Comparison of ENCODE assay signal across 8 cellular contexts in the genomic region with DNA sequence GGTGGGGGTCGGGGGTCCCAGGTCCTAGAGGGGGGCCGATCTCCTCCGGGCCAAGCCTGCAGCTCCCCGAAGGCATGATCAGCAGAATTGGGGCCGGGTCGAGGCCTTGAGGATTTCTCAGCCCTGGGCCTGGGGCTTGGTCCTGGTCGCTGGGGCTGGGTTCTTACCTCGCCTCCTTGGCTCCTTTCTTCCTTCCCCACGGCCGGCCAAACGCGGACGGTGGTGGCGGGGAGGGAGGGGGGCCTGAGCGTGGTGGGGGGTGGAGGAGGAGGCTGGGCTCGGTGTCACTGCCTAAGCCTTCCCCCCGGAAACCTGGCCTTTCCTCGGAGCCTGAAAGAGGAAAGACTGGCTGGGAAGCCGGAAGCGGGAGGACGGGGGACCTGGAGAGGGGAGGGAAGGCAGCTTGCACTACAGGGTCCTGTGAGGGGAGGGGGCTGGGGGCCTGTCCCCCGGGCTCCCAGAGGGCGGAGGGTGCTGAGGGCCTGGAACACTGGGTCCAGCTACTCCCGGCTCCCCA. TPM values are rescaled to one million over a fixed set of nuclear protein-coding genes. Genes with fewer than 3 reads are reported as not detected.
DNase-seq lines count a peak whose midpoint lies in the region; ATAC-seq, FAIRE-seq and TF ChIP-seq lines count a peak whose summit lies in the region.

ZNF579 (minus strand) TSS at position 221 of the 517 bp plus-strand sequence. CDS start 1,209 bp downstream, outside the sequence.

- peak; percentile 77 for FAIRE-seq in endothelial cell of umbilical vein (lab: Jason Lieb, UNC)

- DNase-seq in DMS53 treated with DMSO at 0.1 percent for 48 hours (lab: John Stamatoyannopoulos, UW; ENCODE audit: unreplicated experiment), result peak; percentile 70
- peak in 74 of 76 experiments; percentile 18 to 91 (median 73) for DNase-seq in HUDEP-2 (lab: John Stamatoyannopoulos, UW; ENCODE audit: unreplicated experiment in 76 of 76)
- peak; percentile 74 for DNase-seq in NOMO-1 treated with DMSO at 0.1 percent for 48 hours (lab: John Stamatoyannopoulos, UW; ENCODE audit: unreplicated experiment)
- peak; percentile 57 for DNase-seq in activated CD8-positive, alpha-beta memory T cell treated with anti-CD3 and anti-CD28 coated beads, Interleukin-2, amount 50 U/mL, for 24 hours (ENCODE audit: extremely low read depth)
- peak; percentile 81 for DNase-seq in endothelial cell of umbilical vein (ENCODE audit: low read depth, low spot score)
- DNase-seq in midbrain (lab: John Stamatoyannopoulos, UW), result peak; percentile 93
- peak; percentile 50 for DNase-seq in stimulated activated CD8-positive, alpha-beta memory T cell treated with anti-CD3 and anti-CD28 coated beads, Interleukin-15, amount 100 ng/mL, for 1 hour (ENCODE audit: low read depth)

- intact Hi-C loops in endothelial cell of umbilical vein (cut with micrococcal nuclease), result loop anchor here (1.0 to 2.0 kb wide), 3 partner anchors 18 to 63 kb away; partner anchors contain the start of gene FIZ1

- peak within 1 kb of the TSS; percentile 62 to 98 (median 84) for H3K4me3 ChIP-seq in endothelial cell of umbilical vein (replicated peaks in 1 of 3; ENCODE audit: insufficient read depth in 1 of 3, low read depth in 1 of 3, low read length in 3 of 3)

- no peaks in the 10 kb centered on the region for H4K20me1 ChIP-seq in endothelial cell of umbilical vein (replicated peaks; ENCODE audit: control insufficient read depth, extremely low read depth, insufficient read depth, low read length)

- peak within 1 kb of the TSS; percentile 78 for H3K4me2 ChIP-seq in endothelial cell of umbilical vein (ENCODE audit: insufficient read depth, low read length)

- peak within 1 kb of the TSS; percentile 83 for H3K9ac ChIP-seq in endothelial cell of umbilical vein (replicated peaks; ENCODE audit: extremely low read depth, insufficient read depth, low read length)

- H3K4me1 ChIP-seq in endothelial cell of umbilical vein (ENCODE audit: control insufficient read depth, extremely low read depth, insufficient read depth, low read length), result peaks cover 4% of the 10 kb centered on the region

- TF ChIP-seq CTCF in endothelial cell of umbilical vein (IDR thresholded peaks at IDR 0.05; ENCODE audit: extremely low read depth in 1 of 2, insufficient read depth in 1 of 2, low read depth in 1 of 2, low read length in 2 of 2), result no peak

- TF ChIP-seq POLR2A in endothelial cell of umbilical vein (IDR thresholded peaks at IDR 0.05; ENCODE audit: low read depth, low read length), result peak; percentile 17

- CTCF ChIA-PET in endothelial cell of umbilical vein (lab: Charles Lee), result interaction anchor here (0.6 to 1.0 kb wide), 3 partner anchors 24 to 77 kb away, joined by 3 read pairs; no protein-coding TSS in a partner anchor

- peaks cover 0 to 7% of the 10 kb centered on the region in 2 experiments for H3K36me3 ChIP-seq in endothelial cell of umbilical vein (ENCODE audit: control insufficient read depth in 2 of 2, extremely low read depth in 1 of 2, insufficient read depth in 2 of 2, low read length in 2 of 2)

- H3K27me3 ChIP-seq in endothelial cell of umbilical vein (ENCODE audit: control insufficient read depth in 2 of 2, insufficient read depth in 2 of 2, low read length in 2 of 2), result peaks cover 4 to 7% of the 10 kb centered on the region in 2 experiments

- no peaks in the 10 kb centered on the region for H3K9me1 ChIP-seq in endothelial cell of umbilical vein (replicated peaks; ENCODE audit: control insufficient read depth, extremely low read depth, insufficient read depth, low read length)

- no peaks in the 10 kb centered on the region for H3K9me3 ChIP-seq in endothelial cell of umbilical vein (replicated peaks; ENCODE audit: control insufficient read depth, insufficient read depth, low read length)

- POLR2A ChIA-PET in endothelial cell of umbilical vein (lab: Charles Lee), result interaction anchor here (1.5 kb wide), 1 partner anchor 19 kb away, joined by 5 read pairs; the partner anchor contains the start of gene FIZ1

- peaks cover 12% of the 10 kb centered on the region for H3K79me2 ChIP-seq in endothelial cell of umbilical vein (ENCODE audit: control insufficient read depth, insufficient read depth, low read length)

- H3K27ac ChIP-seq in endothelial cell of umbilical vein (ENCODE audit: insufficient read depth, low read depth, low read length), result peak within 1 kb of the TSS; percentile 59

- ATAC-seq in GM21515 (IDR thresholded peaks at IDR 0.05; ENCODE audit: unreplicated experiment), result no peak

- no TSS peak for BruUV-seq in endothelial cell of umbilical vein (replicated peaks; lab: Mats Ljungman, UMichigan)

- dilution Hi-C loops in endothelial cell of umbilical vein (cut with MboI; ENCODE audit: extremely low pct_ligation_motif_present, low sequenced_read_pairs), result no loop called here

- H2AFZ ChIP-seq in endothelial cell of umbilical vein (ENCODE audit: low read depth, low read length), result peak within 1 kb of the TSS; percentile 99

TF ChIP-seq in endothelial cell of umbilical vein, 7 proteins besides CTCF, POLR2A, EP300 and RAD21:
- no peak for TF ChIP-seq EZH2 (IDR thresholded peaks at IDR 0.05; ENCODE audit: borderline replicate concordance, low read depth, low read length, severe bottlenecking)
- peak; percentile 47 for TF ChIP-seq POLR2AphosphoS5 (IDR thresholded peaks at IDR 0.05; ENCODE audit: insufficient read depth, low read depth, low read length)
- TF ChIP-seq MYC (IDR thresholded peaks at IDR 0.05; ENCODE audit: low read depth, low read length), result peak; percentile 58
- TF ChIP-seq FOS (IDR thresholded peaks at IDR 0.05; ENCODE audit: borderline replicate concordance, insufficient read depth, low read length), result no peak
- no peak for TF ChIP-seq MAX (IDR thresholded peaks at IDR 0.05; ENCODE audit: insufficient read depth, insufficient read length)
- no peak for TF ChIP-seq JUN (IDR thresholded peaks at IDR 0.05; ENCODE audit: borderline replicate concordance, insufficient read depth, insufficient read length, low read depth)
- TF ChIP-seq GATA2 (IDR thresholded peaks at IDR 0.05; ENCODE audit: insufficient read depth, insufficient read length, low read depth, low read length), result no peak

RNA-seq across cellular contexts. Expression of gene ZNF579, which starts in this region (rescaled TPM):
- 15.7 and 15.9 TPM in 2 replicates for total RNA-seq in endothelial cell of umbilical vein
- polyA plus RNA-seq in endothelial cell of umbilical vein, result 9.9 and 11.6 TPM in 2 replicates
- 2.4 and 4.1 TPM in 2 replicates for polyA plus RNA-seq in endothelial cell of umbilical vein (2011; cell fraction: cytosol; rRNA removed)
- polyA plus RNA-seq in endothelial cell of umbilical vein (2011; cell fraction: nucleus; rRNA removed), result 7.0 and 12.5 TPM in 2 replicates
- polyA plus RNA-seq in endothelial cell of umbilical vein (2012), result 6.6 and 11.0 TPM in 2 replicates
- polyA minus RNA-seq in endothelial cell of umbilical vein, result 17.1 and 17.8 TPM in 2 replicates
- polyA minus RNA-seq in endothelial cell of umbilical vein (2011; cell fraction: cytosol; rRNA and poly(A)+ RNA removed), result 5.4 TPM
- 7.9 and 8.4 TPM in 2 replicates for polyA minus RNA-seq in endothelial cell of umbilical vein (2011; cell fraction: nucleus; rRNA and poly(A)+ RNA removed)
